ENCODE assay signal across 14 cellular contexts in genomic region chr10:33270971-33271370, GRCh38.
"Had no signal": no experiment of that assay in that cellular context is flagged by ENCODE, and none has a peak within 500 bp of the region (broad histone marks: within the 10 kb centered on the region; RNA-seq: fewer than 3 reads in every experiment).

No MANE protein-coding gene starts in this region.

- H3K9me3 ChIP-seq: ascending aorta, ovary, stomach had no signal

- H3K4me3 ChIP-seq: ascending aorta, coronary artery, ovary, stomach had no signal

- H3K27me3 ChIP-seq: ascending aorta, stomach had no signal

- FAIRE-seq: urothelium cell line had no signal

- H3K27ac ChIP-seq: ascending aorta, coronary artery, ovary had no signal

- H3K36me3 Mint-ChIP-seq: natural killer cell had no signal

- H3K27ac Mint-ChIP-seq: activated CD4-positive, alpha-beta memory T cell treated with anti-CD3 and anti-CD28 coated beads for 36 hours; activated naive CD8-positive, alpha-beta T cell treated with anti-CD3 and anti-CD28 coated beads, Interleukin-2, amount 50 U/mL, for 24 hours; natural killer cell had no signal

- H3K4me3 Mint-ChIP-seq: activated CD4-positive, alpha-beta memory T cell treated with anti-CD3 and anti-CD28 coated beads for 36 hours; activated naive CD8-positive, alpha-beta T cell treated with anti-CD3 and anti-CD28 coated beads, Interleukin-2, amount 50 U/mL, for 24 hours; natural killer cell had no signal

- H3K9me3 Mint-ChIP-seq: activated CD4-positive, alpha-beta memory T cell treated with anti-CD3 and anti-CD28 coated beads for 36 hours; activated naive CD8-positive, alpha-beta T cell treated with anti-CD3 and anti-CD28 coated beads, Interleukin-2, amount 50 U/mL, for 24 hours; natural killer cell had no signal

- H3K36me3 ChIP-seq: ovary had no signal

- DNase-seq: activated CD4-positive, alpha-beta memory T cell treated with anti-CD3 and anti-CD28 coated beads for 36 hours; activated naive CD4-positive, alpha-beta T cell treated with Interleukin-2 at 50 U/mL for 16 hours; activated naive CD8-positive, alpha-beta T cell treated with anti-CD3 and anti-CD28 coated beads, Interleukin-2, amount 50 U/mL, for 24 hours; caudate nucleus; effector CD4-positive, alpha-beta T cell; left colon; natural killer cell; ovary; retina; stomach; SW 1271 had no signal
